Comparison of ENCODE assay signal across 8 cellular contexts in the genomic region with DNA sequence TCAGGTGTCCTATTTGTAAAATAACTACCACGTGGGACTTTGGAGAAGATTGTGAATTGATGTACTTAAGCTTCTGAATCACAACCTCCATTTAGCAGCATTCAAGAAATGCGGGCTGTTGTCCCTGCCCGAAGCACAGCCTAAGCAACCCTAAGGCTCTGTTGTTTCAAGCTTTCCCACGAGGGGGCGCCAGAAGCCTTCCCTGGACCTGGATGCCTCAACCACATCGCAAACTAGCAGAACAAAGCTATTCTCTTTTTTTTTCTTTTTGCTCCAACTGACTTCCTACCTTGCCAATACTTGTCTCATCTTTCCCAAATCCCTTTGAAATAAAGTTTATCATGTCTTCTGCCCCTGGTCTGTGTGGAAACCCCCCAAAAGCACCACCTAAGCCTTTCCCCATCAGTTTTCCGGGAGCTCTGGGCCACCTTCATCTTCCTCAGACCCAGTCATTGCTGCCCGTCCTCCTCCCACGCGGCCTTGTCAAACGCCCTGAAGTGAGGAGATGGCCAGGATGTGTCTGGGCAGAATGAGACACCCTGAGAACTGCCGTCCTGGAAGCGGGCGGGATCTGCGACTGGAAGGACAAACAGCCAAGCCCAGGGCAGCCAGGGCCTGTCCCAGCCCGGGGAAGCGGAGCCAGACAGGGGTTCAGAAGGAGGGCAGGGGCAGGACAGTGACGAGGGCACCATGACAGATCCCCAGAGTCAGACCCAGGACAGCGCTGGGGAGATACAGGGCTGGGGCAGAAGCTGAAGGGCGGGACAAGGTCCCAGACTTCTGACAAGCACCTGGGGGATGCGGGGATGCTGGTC.
DNase-seq lines count a peak whose midpoint lies in the region; ATAC-seq, FAIRE-seq and TF ChIP-seq lines count a peak whose summit lies in the region.

No MANE protein-coding gene starts in this region.

- TF ChIP-seq EP300 in HepG2 (IDR thresholded peaks at IDR 0.05; ENCODE audit: low read depth in 2 of 2, low read length in 2 of 2) (no peak), HepG2 (CRISPR knock-in tag; IDR thresholded peaks at IDR 0.05; ENCODE audit: borderline replicate concordance) (no peak)

- H3K4me2 ChIP-seq in HepG2 (ENCODE audit: low read depth, low read length) = no peak overlapping the region

- no peaks in the 10 kb centered on the region for H3K79me2 ChIP-seq in HepG2 (ENCODE audit: insufficient read depth, low read length)

- ATAC-seq in HepG2 (peak; percentile 79), HG02938 (IDR thresholded peaks at IDR 0.05; ENCODE audit: unreplicated experiment) (no peak)

- H3K27ac ChIP-seq in colonic mucosa (no peak overlapping the region), HepG2 (ENCODE audit: extremely low read length, insufficient read depth, low read length) (no peak overlapping the region)

- no peaks in the 10 kb centered on the region for H3K9me3 ChIP-seq in colonic mucosa
- H3K9me3 ChIP-seq in HepG2 (ENCODE audit: low read length) = no peaks in the 10 kb centered on the region

- POLR2A ChIA-PET in HepG2 (lab: Yijun Ruan, JAX) = no interaction called here

- WGBS in HepG2 (ENCODE audit: low lambda C conversion rate) = 8% methylated on average over 18 of the region's 21 CpGs

- peak; percentile 80 for TF ChIP-seq RAD21 in HepG2 (CRISPR knock-in tag; IDR thresholded peaks at IDR 0.05)

- TF ChIP-seq CTCF in colonic mucosa (IDR thresholded peaks at IDR 0.05) (peak; percentile 92), HepG2 (CRISPR knock-in tag; IDR thresholded peaks at IDR 0.05) (peak; percentile 90)

- FAIRE-seq in HepG2 (lab: Jason Lieb, UNC) = peak; percentile 88

- CTCF ChIA-PET in HepG2 (lab: Yijun Ruan, JAX; ENCODE audit: low intra/inter-chr PET ratio, low total read pairs) = interaction anchor here (0.6 to 4.7 kb wide), 8 partner anchors 9 to 161 kb away, joined by 3 to 56 read pairs (median 6); no protein-coding TSS in a partner anchor

- H3K36me3 ChIP-seq in colonic mucosa (no peaks in the 10 kb centered on the region), HepG2 (replicated peaks in 1 of 2; ENCODE audit: control insufficient read depth in 1 of 2, insufficient read depth in 2 of 2, low read length in 2 of 2) (no peaks in the 10 kb centered on the region)

- no TSS peak for BruUV-seq in HepG2 (replicated peaks; lab: Mats Ljungman, UMichigan)

- H4K20me1 ChIP-seq in HepG2 (ENCODE audit: insufficient read depth, low read length) = no peaks in the 10 kb centered on the region

- no peaks in the 10 kb centered on the region for H3K4me1 ChIP-seq in colonic mucosa
- no peaks in the 10 kb centered on the region for H3K4me1 ChIP-seq in HepG2 (ENCODE audit: insufficient read depth, low read length)

- DNase-seq in Ammon's horn (ENCODE audit: low spot score) (peak; percentile 87), H4 (ENCODE audit: low spot score) (peak; percentile 56), NCI-H226 (peak; percentile 39), colonic mucosa (peak; percentile 77), HepG2 (ENCODE audit: low spot score) (peak; percentile 55)
- DNase-seq in activated CD4-positive, alpha-beta T cell treated with anti-CD3 and anti-CD28 coated beads for 4 hours = peak; percentile 59 to 81
- peak; percentile 25 to 76 (median 57) for DNase-seq in stimulated activated CD4-positive, alpha-beta T cell treated with anti-CD3 and anti-CD28 coated beads, TNF-alpha, amount 100 ng/mL, for 1 hour (ENCODE audit: low read depth in 3 of 3, low spot score in 1 of 3)

- H3K27me3 ChIP-seq in colonic mucosa (no peaks in the 10 kb centered on the region), HepG2 (ENCODE audit: control insufficient read depth in 1 of 2, insufficient read depth in 2 of 2, low read length in 2 of 2) (peaks cover 12 to 64% of the 10 kb centered on the region in 2 experiments; a peak in 4 of 5 replicates)

- intact Hi-C loops in colonic mucosa (cut with DNase I) = loop anchor here (1.0 to 5.0 kb wide), 2 partner anchors 44 to 137 kb away; no protein-coding TSS in a partner anchor
- intact Hi-C loops in HepG2 (cut with micrococcal nuclease; ENCODE audit: unreplicated experiment) = loop anchor here (1.0 to 2.0 kb wide), 2 partner anchors 137 to 162 kb away; no protein-coding TSS in a partner anchor

- in situ Hi-C loops in HepG2 (cut with HindIII; ENCODE audit: extremely low pct_ligation_motif_present, low pct_unique_long_range_greater_than_20kb) = loop anchor here (5.0 kb wide), 1 partner anchor 134 kb away; no protein-coding TSS in a partner anchor

- H3K9ac ChIP-seq in colonic mucosa (ENCODE audit: low read depth in 2 of 2, low read length in 2 of 2) = no peak overlapping the region
- H3K9ac ChIP-seq in HepG2 (ENCODE audit: insufficient read depth, low read depth, low read length) = no peak overlapping the region

- no peak overlapping the region for H2AFZ ChIP-seq in HepG2 (ENCODE audit: low read length)

- H3K4me3 ChIP-seq in colonic mucosa (no peak overlapping the region), HepG2 (replicated peaks in 1 of 3; ENCODE audit: insufficient read depth in 1 of 3, low read depth in 2 of 3, low read length in 3 of 3) (no peak overlapping the region)

- TF ChIP-seq POLR2A in HepG2 (IDR thresholded peaks at IDR 0.05; ENCODE audit: insufficient read depth in 1 of 2, low read depth in 2 of 2, low read length in 2 of 2) = no peak

TF ChIP-seq in HepG2, 621 proteins besides CTCF, POLR2A, EP300 and RAD21 (continues in another document):
- TF ChIP-seq ZEB1 (IDR thresholded peaks at IDR 0.05; ENCODE audit: insufficient replicate concordance, low read depth) = no peak
- no peak for TF ChIP-seq POLR2G (IDR thresholded peaks at IDR 0.05; ENCODE audit: low read depth, low read length)
- no peak for TF ChIP-seq PHB2 (IDR thresholded peaks at IDR 0.05; ENCODE audit: partially characterized antibody)
- TF ChIP-seq STAG1 (CRISPR knock-in tag; IDR thresholded peaks at IDR 0.05) = peak; percentile 97
- TF ChIP-seq, protein P1, sequence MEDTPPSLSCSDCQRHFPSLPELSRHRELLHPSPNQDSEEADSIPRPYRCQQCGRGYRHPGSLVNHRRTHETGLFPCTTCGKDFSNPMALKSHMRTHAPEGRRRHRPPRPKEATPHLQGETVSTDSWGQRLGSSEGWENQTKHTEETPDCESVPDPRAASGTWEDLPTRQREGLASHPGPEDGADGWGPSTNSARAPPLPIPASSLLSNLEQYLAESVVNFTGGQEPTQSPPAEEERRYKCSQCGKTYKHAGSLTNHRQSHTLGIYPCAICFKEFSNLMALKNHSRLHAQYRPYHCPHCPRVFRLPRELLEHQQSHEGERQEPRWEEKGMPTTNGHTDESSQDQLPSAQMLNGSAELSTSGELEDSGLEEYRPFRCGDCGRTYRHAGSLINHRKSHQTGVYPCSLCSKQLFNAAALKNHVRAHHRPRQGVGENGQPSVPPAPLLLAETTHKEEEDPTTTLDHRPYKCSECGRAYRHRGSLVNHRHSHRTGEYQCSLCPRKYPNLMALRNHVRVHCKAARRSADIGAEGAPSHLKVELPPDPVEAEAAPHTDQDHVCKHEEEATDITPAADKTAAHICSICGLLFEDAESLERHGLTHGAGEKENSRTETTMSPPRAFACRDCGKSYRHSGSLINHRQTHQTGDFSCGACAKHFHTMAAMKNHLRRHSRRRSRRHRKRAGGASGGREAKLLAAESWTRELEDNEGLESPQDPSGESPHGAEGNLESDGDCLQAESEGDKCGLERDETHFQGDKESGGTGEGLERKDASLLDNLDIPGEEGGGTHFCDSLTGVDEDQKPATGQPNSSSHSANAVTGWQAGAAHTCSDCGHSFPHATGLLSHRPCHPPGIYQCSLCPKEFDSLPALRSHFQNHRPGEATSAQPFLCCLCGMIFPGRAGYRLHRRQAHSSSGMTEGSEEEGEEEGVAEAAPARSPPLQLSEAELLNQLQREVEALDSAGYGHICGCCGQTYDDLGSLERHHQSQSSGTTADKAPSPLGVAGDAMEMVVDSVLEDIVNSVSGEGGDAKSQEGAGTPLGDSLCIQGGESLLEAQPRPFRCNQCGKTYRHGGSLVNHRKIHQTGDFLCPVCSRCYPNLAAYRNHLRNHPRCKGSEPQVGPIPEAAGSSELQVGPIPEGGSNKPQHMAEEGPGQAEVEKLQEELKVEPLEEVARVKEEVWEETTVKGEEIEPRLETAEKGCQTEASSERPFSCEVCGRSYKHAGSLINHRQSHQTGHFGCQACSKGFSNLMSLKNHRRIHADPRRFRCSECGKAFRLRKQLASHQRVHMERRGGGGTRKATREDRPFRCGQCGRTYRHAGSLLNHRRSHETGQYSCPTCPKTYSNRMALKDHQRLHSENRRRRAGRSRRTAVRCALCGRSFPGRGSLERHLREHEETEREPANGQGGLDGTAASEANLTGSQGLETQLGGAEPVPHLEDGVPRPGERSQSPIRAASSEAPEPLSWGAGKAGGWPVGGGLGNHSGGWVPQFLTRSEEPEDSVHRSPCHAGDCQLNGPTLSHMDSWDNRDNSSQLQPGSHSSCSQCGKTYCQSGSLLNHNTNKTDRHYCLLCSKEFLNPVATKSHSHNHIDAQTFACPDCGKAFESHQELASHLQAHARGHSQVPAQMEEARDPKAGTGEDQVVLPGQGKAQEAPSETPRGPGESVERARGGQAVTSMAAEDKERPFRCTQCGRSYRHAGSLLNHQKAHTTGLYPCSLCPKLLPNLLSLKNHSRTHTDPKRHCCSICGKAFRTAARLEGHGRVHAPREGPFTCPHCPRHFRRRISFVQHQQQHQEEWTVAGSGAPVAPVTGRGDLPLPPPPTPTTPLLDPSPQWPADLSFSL (CRISPR knock-in tag; IDR thresholded peaks at IDR 0.05) = no peak
- TF ChIP-seq, protein P2, sequence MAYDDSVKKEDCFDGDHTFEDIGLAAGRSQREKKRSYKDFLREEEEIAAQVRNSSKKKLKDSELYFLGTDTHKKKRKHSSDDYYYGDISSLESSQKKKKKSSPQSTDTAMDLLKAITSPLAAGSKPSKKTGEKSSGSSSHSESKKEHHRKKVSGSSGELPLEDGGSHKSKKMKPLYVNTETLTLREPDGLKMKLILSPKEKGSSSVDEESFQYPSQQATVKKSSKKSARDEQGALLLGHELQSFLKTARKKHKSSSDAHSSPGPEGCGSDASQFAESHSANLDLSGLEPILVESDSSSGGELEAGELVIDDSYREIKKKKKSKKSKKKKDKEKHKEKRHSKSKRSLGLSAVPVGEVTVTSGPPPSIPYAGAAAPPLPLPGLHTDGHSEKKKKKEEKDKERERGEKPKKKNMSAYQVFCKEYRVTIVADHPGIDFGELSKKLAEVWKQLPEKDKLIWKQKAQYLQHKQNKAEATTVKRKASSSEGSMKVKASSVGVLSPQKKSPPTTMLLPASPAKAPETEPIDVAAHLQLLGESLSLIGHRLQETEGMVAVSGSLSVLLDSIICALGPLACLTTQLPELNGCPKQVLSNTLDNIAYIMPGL (CRISPR knock-in tag; IDR thresholded peaks at IDR 0.05; ENCODE audit: borderline replicate concordance in 1 of 2, low read depth in 1 of 2) = 0 out of 4 replicates have a peak, but pooled peaks of 1 of the 2 experiments have one; percentile 26
- TF ChIP-seq ZZZ3 (CRISPR knock-in tag; IDR thresholded peaks at IDR 0.05; ENCODE audit: borderline replicate concordance) = 0 out of 2 replicates have a peak, but pooled peaks have one; percentile 27
- TF ChIP-seq TCF7L2 (IDR thresholded peaks at IDR 0.05; ENCODE audit: low read depth, low read length) = no peak
- TF ChIP-seq MIER2 (CRISPR knock-in tag; IDR thresholded peaks at IDR 0.05) = 0 out of 2 replicates have a peak, but pooled peaks have one; percentile 18
